Comparison of ENCODE assay signal across 8 cellular contexts in genomic region chr15:64096486-64097431, GRCh38. TPM values are rescaled to one million over a fixed set of nuclear protein-coding genes. Genes with fewer than 3 reads are reported as not detected.
DNase-seq lines count a peak whose midpoint lies in the region; ATAC-seq and TF ChIP-seq lines count a peak whose summit lies in the region.

No MANE protein-coding gene starts in this region.

- DNase-seq in activated CD4-positive, alpha-beta T cell treated with anti-CD3 and anti-CD28 coated beads, Interleukin-2, amount 10 ng/mL, durations not matched to agents 24 days and 14 days, result peak; percentile 66
- DNase-seq in activated CD4-positive, alpha-beta T cell treated with anti-CD3 and anti-CD28 coated beads for 48 hours, result no peak
- DNase-seq in NT2/D1 (ENCODE audit: low read depth, low spot score) (no peak), choroid plexus epithelial cell (ENCODE audit: low read depth) (peak; percentile 69)
- no peak for DNase-seq in stimulated activated CD8-positive, alpha-beta memory T cell treated with anti-CD3 and anti-CD28 coated beads, Interleukin-4, amount 100 ng/mL, for 48 hours

- no peaks in the 10 kb centered on the region for H3K27me3 Mint-ChIP-seq in activated CD4-positive, alpha-beta T cell treated with anti-CD3 and anti-CD28 coated beads, Interleukin-2, amount 10 ng/mL, durations not matched to agents 24 days and 14 days

- H3K36me3 ChIP-seq in NT2/D1 (ENCODE audit: insufficient read depth, insufficient read length, low read length) (peaks cover 8% of the 10 kb centered on the region), muscle layer of colon (ENCODE audit: insufficient read depth, low read length) (peaks cover 4% of the 10 kb centered on the region)

- no peaks in the 10 kb centered on the region for H3K9me3 ChIP-seq in NT2/D1 (ENCODE audit: insufficient read depth, low read length)
- no peaks in the 10 kb centered on the region for H3K9me3 ChIP-seq in muscle layer of colon (ENCODE audit: low read length)

- H3K4me3 ChIP-seq in NT2/D1 (ENCODE audit: insufficient read length, low read depth), result peak overlapping the region; percentile 95
- peak overlapping the region; percentile 94 for H3K4me3 ChIP-seq in choroid plexus epithelial cell (ENCODE audit: low read depth, low read length)
- peak overlapping the region; percentile 66 to 86 for H3K4me3 ChIP-seq in muscle layer of colon (ENCODE audit: low read depth in 1 of 2, low read length in 2 of 2)

- H3K9me3 Mint-ChIP-seq in activated CD4-positive, alpha-beta T cell treated with anti-CD3 and anti-CD28 coated beads, Interleukin-2, amount 10 ng/mL, durations not matched to agents 24 days and 14 days, result no peaks in the 10 kb centered on the region

- H3K27ac ChIP-seq in muscle layer of colon (ENCODE audit: low read depth, low read length), result peak overlapping the region; percentile 53

- TF ChIP-seq CTCF in choroid plexus epithelial cell (conservative IDR thresholded peaks at IDR 0.05; ENCODE audit: low read depth, low read length), result peak; percentile 42

- peaks cover 17% of the 10 kb centered on the region for H3K36me3 Mint-ChIP-seq in activated CD4-positive, alpha-beta T cell treated with anti-CD3 and anti-CD28 coated beads, Interleukin-2, amount 10 ng/mL, durations not matched to agents 24 days and 14 days (ENCODE audit: low read depth)

- no peaks in the 10 kb centered on the region for H3K27me3 ChIP-seq in NT2/D1 (ENCODE audit: insufficient read depth, insufficient read length)
- H3K27me3 ChIP-seq in muscle layer of colon (ENCODE audit: control insufficient read depth in 1 of 2, insufficient read depth in 2 of 2, low read length in 2 of 2), result no peaks in the 10 kb centered on the region

- H3K4me1 ChIP-seq in NT2/D1 (ENCODE audit: insufficient read depth, insufficient read length), result no peaks in the 10 kb centered on the region
- H3K4me1 ChIP-seq in muscle layer of colon (ENCODE audit: insufficient read depth, low read length), result peaks cover 41% of the 10 kb centered on the region

- H3K27ac Mint-ChIP-seq in activated CD4-positive, alpha-beta T cell treated with anti-CD3 and anti-CD28 coated beads, Interleukin-2, amount 10 ng/mL, durations not matched to agents 24 days and 14 days, result peak overlapping the region; percentile 94

- no peak for ATAC-seq in HG03095 (IDR thresholded peaks at IDR 0.05; ENCODE audit: unreplicated experiment)
- ATAC-seq in HG02970 (IDR thresholded peaks at IDR 0.05; ENCODE audit: low FRiP score, unreplicated experiment), result no peak

- H3K9ac ChIP-seq in NT2/D1 (ENCODE audit: insufficient read length, low read depth), result peak overlapping the region; percentile 92
- H3K9ac ChIP-seq in muscle layer of colon (ENCODE audit: low read length), result peak overlapping the region; percentile 58

- peak overlapping the region; percentile 98 for H3K4me3 Mint-ChIP-seq in activated CD4-positive, alpha-beta T cell treated with anti-CD3 and anti-CD28 coated beads, Interleukin-2, amount 10 ng/mL, durations not matched to agents 24 days and 14 days

- H3K4me1 Mint-ChIP-seq in activated CD4-positive, alpha-beta T cell treated with anti-CD3 and anti-CD28 coated beads, Interleukin-2, amount 10 ng/mL, durations not matched to agents 24 days and 14 days, result peaks cover 56% of the 10 kb centered on the region

- intact Hi-C loops in activated CD4-positive, alpha-beta T cell treated with anti-CD3 and anti-CD28 coated beads, Interleukin-2, amount 10 ng/mL, durations not matched to agents 24 days and 14 days (cut with micrococcal nuclease), result loop anchor here (10.0 kb wide), 3 partner anchors 288 to 1198 kb away; partner anchors contain the start of genes PCLAF, RNU5A-1, TRIP4 and USP3

RNA-seq across cellular contexts. Expression of gene SNX1, which starts 1.0 kb away (rescaled TPM):
- total RNA-seq in activated CD4-positive, alpha-beta T cell treated with anti-CD3 and anti-CD28 coated beads, Interleukin-2, amount 10 ng/mL, durations not matched to agents 24 days and 14 days, result 117 and 129 TPM in 2 replicates

RNA-seq across cellular contexts. Expression of gene CIAO2A, which starts 3.1 kb away (rescaled TPM):
- 72.3 and 73.0 TPM in 2 replicates for total RNA-seq in activated CD4-positive, alpha-beta T cell treated with anti-CD3 and anti-CD28 coated beads, Interleukin-2, amount 10 ng/mL, durations not matched to agents 24 days and 14 days

RNA-seq across cellular contexts. Expression of gene DAPK2, which starts 50.5 kb away (rescaled TPM):
- 3.7 and 4.3 TPM in 2 replicates for total RNA-seq in activated CD4-positive, alpha-beta T cell treated with anti-CD3 and anti-CD28 coated beads, Interleukin-2, amount 10 ng/mL, durations not matched to agents 24 days and 14 days

RNA-seq across cellular contexts. Expression of gene SNX22, which starts 54.8 kb away (rescaled TPM):
- total RNA-seq in activated CD4-positive, alpha-beta T cell treated with anti-CD3 and anti-CD28 coated beads, Interleukin-2, amount 10 ng/mL, durations not matched to agents 24 days and 14 days, result 0.96 and 1.1 TPM in 2 replicates

Comparison
In these comparisons a context has a peak if more than half of its experiments do, and no peak if none do; other contexts are left out.
1. DNase-seq: peak in activated CD4-positive, alpha-beta T cell treated with anti-CD3 and anti-CD28 coated beads, Interleukin-2, amount 10 ng/mL, durations not matched to agents 24 days and 14 days (single experiment) and choroid plexus epithelial cell (single experiment); none in activated CD4-positive, alpha-beta T cell treated with anti-CD3 and anti-CD28 coated beads for 48 hours (single experiment), NT2/D1 (single experiment) and stimulated activated CD8-positive, alpha-beta memory T cell treated with anti-CD3 and anti-CD28 coated beads, Interleukin-4, amount 100 ng/mL, for 48 hours (single experiment).
2. Peak in every context shown above with its lines, with median percentiles within 50 percentile points of each other: H3K4me3 ChIP-seq.